8 cellular contexts compared by ENCODE assay signal in the genomic region with DNA sequence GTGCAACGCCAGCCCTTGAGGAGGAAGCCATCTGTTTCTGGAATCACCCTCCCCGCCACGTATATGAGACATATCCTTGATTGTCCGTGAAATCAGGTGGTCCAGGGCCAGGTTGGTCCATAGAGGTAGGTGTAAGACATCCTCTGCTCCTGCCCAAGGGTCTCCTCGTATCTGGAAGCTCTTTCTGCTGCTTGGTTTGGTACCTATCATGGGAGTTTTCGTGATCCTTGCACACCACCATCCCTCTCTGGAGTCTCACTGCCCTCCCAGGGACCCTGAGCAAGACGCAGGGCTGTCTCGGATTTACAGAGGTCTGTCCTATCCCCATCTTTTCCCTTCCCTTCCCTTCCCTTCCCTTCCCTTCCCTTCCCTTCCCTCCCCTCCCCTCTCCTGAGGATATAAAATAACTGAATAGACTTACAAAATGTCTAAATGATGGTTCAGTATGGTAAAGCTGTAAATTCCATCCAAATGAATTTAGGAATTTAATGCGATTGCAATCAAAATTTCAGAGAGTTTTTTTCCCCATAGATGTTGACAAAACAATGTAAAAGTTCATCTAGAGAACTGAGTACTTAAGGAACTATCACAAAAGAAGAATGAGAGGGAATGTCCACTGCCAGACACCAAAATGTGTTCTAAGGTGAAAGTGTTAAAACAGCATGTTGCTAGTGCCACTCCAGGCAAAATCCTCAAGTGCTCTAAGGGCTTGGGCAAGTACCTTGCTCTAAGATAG. TPM values are rescaled to one million over a fixed set of nuclear protein-coding genes. Genes with fewer than 3 reads are reported as not detected.
DNase-seq lines count a peak whose midpoint lies in the region; ATAC-seq and TF ChIP-seq lines count a peak whose summit lies in the region.

No MANE protein-coding gene starts in this region.

- H3K4me3 ChIP-seq in CD4-positive, CD25-positive, alpha-beta regulatory T cell (ENCODE audit: low read depth, low read length) = peak overlapping the region; percentile 48
- peak overlapping the region; percentile 92 for H3K4me3 ChIP-seq in HUES48 (ENCODE audit: low read depth, low read length)

- peak overlapping the region; percentile 80 to 92 (median 86) for H3K4me3 Mint-ChIP-seq in CD4-positive, CD25-positive, alpha-beta regulatory T cell
- H3K4me3 Mint-ChIP-seq in dendritic cell treated with granulocyte-macrophage colony-stimulating factor and Interleukin-4, amounts not matched to agents 40 ng/mL and 50 ng/mL, for 4 days = peak overlapping the region; percentile 95
- peak overlapping the region; percentile 82 for H3K4me3 Mint-ChIP-seq in nephron progenitor cell

- DNase-seq in CD4-positive, CD25-positive, alpha-beta regulatory T cell = no peak
- DNase-seq in nephron progenitor cell = no peak
- no peak for DNase-seq in NCI-H774 (lab: John Stamatoyannopoulos, UW)
- DNase-seq in stimulated activated CD4-positive, alpha-beta T cell treated with anti-CD3 and anti-CD28 coated beads, Interleukin-4, amount 100 ng/mL, for 1 hour = no peak
- DNase-seq in central memory CD4-positive, alpha-beta T cell = no peak

- H3K27me3 Mint-ChIP-seq in CD4-positive, CD25-positive, alpha-beta regulatory T cell = peaks cover 5% of the 10 kb centered on the region
- peaks cover 26% of the 10 kb centered on the region for H3K27me3 Mint-ChIP-seq in dendritic cell treated with granulocyte-macrophage colony-stimulating factor and Interleukin-4, amounts not matched to agents 40 ng/mL and 50 ng/mL, for 4 days
- H3K27me3 Mint-ChIP-seq in nephron progenitor cell (ENCODE audit: low read depth, poor library complexity) = peaks cover 17% of the 10 kb centered on the region

- H3K9me3 Mint-ChIP-seq in CD4-positive, CD25-positive, alpha-beta regulatory T cell = peaks cover 0 to 1% (median 0%) of the 10 kb centered on the region in 7 donors
- peaks cover 9% of the 10 kb centered on the region for H3K9me3 Mint-ChIP-seq in dendritic cell treated with granulocyte-macrophage colony-stimulating factor and Interleukin-4, amounts not matched to agents 40 ng/mL and 50 ng/mL, for 4 days
- H3K9me3 Mint-ChIP-seq in nephron progenitor cell = peaks cover 5% of the 10 kb centered on the region

- no peak for TF ChIP-seq CTCF in nephron progenitor cell (IDR thresholded peaks at IDR 0.05)

- no peaks in the 10 kb centered on the region for H3K9me3 ChIP-seq in CD4-positive, CD25-positive, alpha-beta regulatory T cell (ENCODE audit: control insufficient read depth in 2 of 2, low read length in 2 of 2)
- H3K9me3 ChIP-seq in HUES48 (ENCODE audit: control insufficient read depth, insufficient read depth, low read length) = no peaks in the 10 kb centered on the region

- no peaks in the 10 kb centered on the region for H3K36me3 ChIP-seq in CD4-positive, CD25-positive, alpha-beta regulatory T cell (ENCODE audit: control insufficient read depth, insufficient read depth, low read length)
- no peaks in the 10 kb centered on the region for H3K36me3 ChIP-seq in HUES48 (ENCODE audit: control insufficient read depth, insufficient read depth, low read length)

- ATAC-seq in CD4-positive, CD25-positive, alpha-beta regulatory T cell (ENCODE audit: low read depth in 2 of 2) = no peak
- ATAC-seq in HG02610 (IDR thresholded peaks at IDR 0.05; ENCODE audit: unreplicated experiment) = no peak

- no peaks in the 10 kb centered on the region for H3K36me3 Mint-ChIP-seq in CD4-positive, CD25-positive, alpha-beta regulatory T cell
- H3K36me3 Mint-ChIP-seq in dendritic cell treated with granulocyte-macrophage colony-stimulating factor and Interleukin-4, amounts not matched to agents 40 ng/mL and 50 ng/mL, for 4 days (ENCODE audit: low read depth) = peaks cover 8% of the 10 kb centered on the region
- no peaks in the 10 kb centered on the region for H3K36me3 Mint-ChIP-seq in nephron progenitor cell (ENCODE audit: low read depth)

- intact Hi-C loops in dendritic cell treated with granulocyte-macrophage colony-stimulating factor and Interleukin-4, amounts not matched to agents 40 ng/mL and 50 ng/mL, for 4 days (cut with micrococcal nuclease) = loop anchor here (1.0 kb wide), 2 partner anchors 336 to 363 kb away; a partner anchor contains a TSS

- H3K27ac Mint-ChIP-seq in CD4-positive, CD25-positive, alpha-beta regulatory T cell = peak overlapping the region; percentile 38 to 95 (median 94)
- peak overlapping the region; percentile 87 for H3K27ac Mint-ChIP-seq in dendritic cell treated with granulocyte-macrophage colony-stimulating factor and Interleukin-4, amounts not matched to agents 40 ng/mL and 50 ng/mL, for 4 days
- no peak overlapping the region for H3K27ac Mint-ChIP-seq in nephron progenitor cell

- H3K4me1 ChIP-seq in CD4-positive, CD25-positive, alpha-beta regulatory T cell (ENCODE audit: control insufficient read depth, insufficient read depth, low read length, poor library complexity, severe bottlenecking) = peaks cover 6% of the 10 kb centered on the region
- no peaks in the 10 kb centered on the region for H3K4me1 ChIP-seq in HUES48 (ENCODE audit: control insufficient read depth, insufficient read depth, low read length)

- peaks cover 0 to 22% (median 0%) of the 10 kb centered on the region in 4 donors for H3K4me1 Mint-ChIP-seq in CD4-positive, CD25-positive, alpha-beta regulatory T cell
- peaks cover 14% of the 10 kb centered on the region for H3K4me1 Mint-ChIP-seq in dendritic cell treated with granulocyte-macrophage colony-stimulating factor and Interleukin-4, amounts not matched to agents 40 ng/mL and 50 ng/mL, for 4 days (ENCODE audit: low read depth)
- H3K4me1 Mint-ChIP-seq in nephron progenitor cell = peaks cover 21% of the 10 kb centered on the region

- H3K9ac ChIP-seq in HUES48 (ENCODE audit: low read depth, low read length) = no peak overlapping the region

- H3K27ac ChIP-seq in CD4-positive, CD25-positive, alpha-beta regulatory T cell (ENCODE audit: insufficient read depth, low read length, poor library complexity, severe bottlenecking) = no peak overlapping the region
- no peak overlapping the region for H3K27ac ChIP-seq in HUES48 (ENCODE audit: low read depth, low read length)

- H3K27me3 ChIP-seq in CD4-positive, CD25-positive, alpha-beta regulatory T cell (ENCODE audit: control insufficient read depth, insufficient read depth, low read length) = peaks cover 1% of the 10 kb centered on the region
- H3K27me3 ChIP-seq in HUES48 (ENCODE audit: control insufficient read depth, insufficient read depth, low read length) = no peaks in the 10 kb centered on the region

RNA-seq across cellular contexts. Expression of a gene that starts 2.0 kb away (rescaled TPM):
- total RNA-seq in CD4-positive, CD25-positive, alpha-beta regulatory T cell = not detected
- under 1 TPM in 2 of 4 donors, not detected in 2; 0.12 to 0.37 TPM for polyA plus RNA-seq in CD4-positive, CD25-positive, alpha-beta regulatory T cell

RNA-seq across cellular contexts. Expression of a gene that starts 11.7 kb away (rescaled TPM):
- not detected for total RNA-seq in CD4-positive, CD25-positive, alpha-beta regulatory T cell
- not detected for polyA plus RNA-seq in CD4-positive, CD25-positive, alpha-beta regulatory T cell

RNA-seq across cellular contexts. Expression of a gene that starts 52.5 kb away (rescaled TPM):
- total RNA-seq in CD4-positive, CD25-positive, alpha-beta regulatory T cell = not detected
- not detected for polyA plus RNA-seq in CD4-positive, CD25-positive, alpha-beta regulatory T cell
